Comparison of ENCODE assay signal across 30 cellular contexts in the genomic region with DNA sequence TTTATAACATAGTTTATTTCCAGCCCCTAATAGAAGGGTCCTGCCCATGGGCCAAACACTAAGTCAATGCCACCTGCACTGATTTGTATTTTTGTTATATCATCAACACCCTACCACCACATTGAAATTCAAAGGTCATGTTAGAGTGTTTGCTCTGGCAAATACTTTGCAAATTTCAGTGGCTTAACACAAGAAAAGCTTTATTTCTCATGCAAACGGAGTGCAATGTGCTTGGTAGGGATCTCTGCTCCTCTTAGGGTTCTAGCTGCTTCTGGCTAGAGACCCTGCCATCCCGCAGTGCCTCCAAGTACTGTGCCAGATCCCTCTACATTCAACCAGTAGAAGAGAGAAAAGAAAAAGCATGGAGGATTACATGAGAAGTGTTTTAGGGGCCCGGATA.
"Had no signal": no experiment of that assay in that cellular context is flagged by ENCODE, and none has a peak within 500 bp of the region (broad histone marks: within the 10 kb centered on the region; RNA-seq: fewer than 3 reads in every experiment).

No MANE protein-coding gene starts in this region.

- ATAC-seq: activated CD4-positive, CD25-positive, alpha-beta regulatory T cell treated with anti-CD3 and anti-CD28 coated beads, Interleukin-2, amount 50 U/mL, for 24 hours; left lung; mucosa of descending colon; natural killer cell treated with Interleukin-12 subunit alpha and Interleukin-12 subunit beta and Interleukin-15 and Interleukin-18, amount 100 ng/mL, for 72 hours; right cardiac atrium had no signal

- H3K27ac ChIP-seq: left lung, spleen, thoracic aorta, uterus, VCaP had no signal

- H3K27me3 Mint-ChIP-seq: activated naive CD8-positive, alpha-beta T cell; central memory CD8-positive, alpha-beta T cell; natural killer cell treated with Interleukin-12 subunit alpha and Interleukin-12 subunit beta and Interleukin-15 and Interleukin-18, amount 100 ng/mL, for 72 hours had no signal

- H3K4me1 ChIP-seq: left lung, spleen, uterus had no signal

- H3K36me3 Mint-ChIP-seq: type B pancreatic cell had no signal

- H3K9me3 Mint-ChIP-seq: T-helper 1 cell treated with Interleukin-12 subunit alpha and Interleukin-12 subunit beta and Interleukin-4 antibody, amounts not matched to agents 30 μg/mL and 1 μg/mL, for 36 hours had no signal

- H3K4me3 ChIP-seq: left lung, lung, mucosa of descending colon, spleen, thoracic aorta, uterus had no signal

- H3K9me3 ChIP-seq: left lung, mucosa of descending colon, spleen, thoracic aorta, uterus had no signal

- H3K27me3 ChIP-seq: left lung, spleen, uterus had no signal

- FAIRE-seq: bronchial epithelial cell, colon, frontal cortex, TTC549 had no signal

- DNase-seq: activated CD4-positive, alpha-beta T cell treated with anti-CD3 and anti-CD28 coated beads for 48 hours; activated CD4-positive, alpha-beta T cell treated with anti-CD3 and anti-CD28 coated beads, Interleukin-2, amount 50 U/mL, for 48 hours; activated CD8-positive, alpha-beta memory T cell treated with anti-CD3 and anti-CD28 coated beads for 24 hours; activated effector memory CD4-positive, alpha-beta T cell treated with Interleukin-2 at 50 U/mL for 16 hours; activated naive CD4-positive, alpha-beta T cell treated with Interleukin-2 at 50 U/mL for 16 hours; anterior cingulate cortex; dermis blood vessel endothelial cell; effector CD4-positive, alpha-beta T cell; kidney glomerular epithelial cell; left lung; mucosa of descending colon; posterior cingulate gyrus; spleen; stimulated activated naive CD4-positive, alpha-beta T cell treated with Interleukin-2 at 50 U/mL for 16 hours; T-helper 9 cell; uterus had no signal

- H3K27ac Mint-ChIP-seq: activated naive CD8-positive, alpha-beta T cell; natural killer cell treated with Interleukin-12 subunit alpha and Interleukin-12 subunit beta and Interleukin-15 and Interleukin-18, amount 100 ng/mL, for 72 hours; T-helper 1 cell treated with Interleukin-12 subunit alpha and Interleukin-12 subunit beta and Interleukin-4 antibody, amounts not matched to agents 30 μg/mL and 1 μg/mL, for 36 hours; type B pancreatic cell had no signal

- H3K4me3 Mint-ChIP-seq: activated naive CD8-positive, alpha-beta T cell; central memory CD8-positive, alpha-beta T cell; natural killer cell treated with Interleukin-12 subunit alpha and Interleukin-12 subunit beta and Interleukin-15 and Interleukin-18, amount 100 ng/mL, for 72 hours; T-helper 1 cell treated with Interleukin-12 subunit alpha and Interleukin-12 subunit beta and Interleukin-4 antibody, amounts not matched to agents 30 μg/mL and 1 μg/mL, for 36 hours; type B pancreatic cell had no signal

- H3K36me3 ChIP-seq: left lung, spleen, thoracic aorta, uterus had no signal

- H3K4me1 Mint-ChIP-seq: central memory CD8-positive, alpha-beta T cell had no signal
